8 cellular contexts compared by ENCODE assay signal in genomic region chr17:66191607-66192377, GRCh38. TPM values are rescaled to one million over a fixed set of nuclear protein-coding genes. Genes with fewer than 3 reads are reported as not detected.
DNase-seq lines count a peak whose midpoint lies in the region; ATAC-seq and TF ChIP-seq lines count a peak whose summit lies in the region.

TSS of gene CEP112 (minus strand) at chr17:66192133.

- DNase-seq in NCI-H2081 (lab: John Stamatoyannopoulos, UW) (peak; percentile 84), UCSD-AML1 (lab: John Stamatoyannopoulos, UW; ENCODE audit: unreplicated experiment) (peak; percentile 72), MCF 10A (ENCODE audit: unreplicated experiment) (peak; percentile 48)

- no peaks in the 10 kb centered on the region for H3K9me3 Mint-ChIP-seq in MCF 10A (ENCODE audit: unreplicated experiment)

- H3K9me3 ChIP-seq in ES-I3 (ENCODE audit: control insufficient read depth, insufficient read depth, low read length), result no peaks in the 10 kb centered on the region
- no peaks in the 10 kb centered on the region for H3K9me3 ChIP-seq in iPS-18a (ENCODE audit: control insufficient read depth, low read depth, low read length)
- no peaks in the 10 kb centered on the region for H3K9me3 ChIP-seq in skeletal muscle tissue (ENCODE audit: control insufficient read depth in 3 of 3, low read length in 3 of 3)

- no peaks in the 10 kb centered on the region for H3K36me3 Mint-ChIP-seq in MCF 10A (ENCODE audit: insufficient read depth, unreplicated experiment)

- peak within 1 kb of the TSS; percentile 94 for H3K9ac ChIP-seq in ES-I3 (ENCODE audit: low read depth, low read length)
- H3K9ac ChIP-seq in iPS-18a (ENCODE audit: low read length), result peak within 1 kb of the TSS; percentile 46
- H3K9ac ChIP-seq in skeletal muscle tissue (ENCODE audit: low read depth in 1 of 3, low read length in 3 of 3), result peak within 1 kb of the TSS; percentile 86 to 89 (median 89)

- POLR2A ChIA-PET in MCF 10A (lab: Yijun Ruan, JAX), result interaction anchor here (1.0 to 2.4 kb wide), 4 partner anchors 9 to 484 kb away, joined by 3 to 7 read pairs (median 4); no protein-coding TSS in a partner anchor

- TF ChIP-seq CTCF in MCF 10A (IDR thresholded peaks at IDR 0.05; ENCODE audit: unreplicated experiment), result no peak

- H3K4me3 ChIP-seq in iPS-18a (ENCODE audit: low read length), result peak within 1 kb of the TSS; percentile 59
- H3K4me3 ChIP-seq in skeletal muscle tissue (ENCODE audit: low read length in 3 of 3), result peak within 1 kb of the TSS; percentile 81 to 85 (median 85)

- peaks cover 5% of the 10 kb centered on the region for H3K4me1 Mint-ChIP-seq in MCF 10A (ENCODE audit: insufficient read depth, unreplicated experiment)

- H3K4me1 ChIP-seq in ES-I3 (ENCODE audit: insufficient read depth, low read length) (no peaks in the 10 kb centered on the region), iPS-18a (ENCODE audit: control insufficient read depth, low read depth, low read length) (peaks cover 13% of the 10 kb centered on the region), skeletal muscle tissue (ENCODE audit: control insufficient read depth in 3 of 3, insufficient read depth in 3 of 3, low read length in 3 of 3) (peaks cover 3 to 9% (median 5%) of the 10 kb centered on the region in 3 donors)

- no peaks in the 10 kb centered on the region for H3K27me3 Mint-ChIP-seq in MCF 10A (ENCODE audit: insufficient read depth, unreplicated experiment)

- ATAC-seq in HG02840 (IDR thresholded peaks at IDR 0.05; ENCODE audit: low FRiP score, unreplicated experiment) (peak; percentile 54), GM18517 (IDR thresholded peaks at IDR 0.05; ENCODE audit: unreplicated experiment) (no peak)

- H3K27ac ChIP-seq in iPS-18a (ENCODE audit: low read length), result peak within 1 kb of the TSS; percentile 19
- H3K27ac ChIP-seq in skeletal muscle tissue (ENCODE audit: low read depth, low read length), result peak within 1 kb of the TSS; percentile 83

- CTCF ChIA-PET in MCF 10A (lab: Yijun Ruan, JAX), result interaction anchor here (0.6 to 2.2 kb wide), 4 partner anchors 9 to 635 kb away, joined by 3 to 13 read pairs (median 3); no protein-coding TSS in a partner anchor

- H3K36me3 ChIP-seq in ES-I3 (ENCODE audit: insufficient read depth, low read length) (no peaks in the 10 kb centered on the region), iPS-18a (ENCODE audit: control insufficient read depth, low read depth, low read length) (no peaks in the 10 kb centered on the region), skeletal muscle tissue (ENCODE audit: control insufficient read depth in 3 of 3, insufficient read depth in 3 of 3, low read length in 3 of 3) (no peaks in the 10 kb centered on the region)

- BruUV-seq in MCF 10A (replicated peaks; lab: Mats Ljungman, UMichigan), result TSS peak; percentile 54

- peaks cover 8% of the 10 kb centered on the region for H3K27me3 ChIP-seq in iPS-18a (ENCODE audit: control insufficient read depth, insufficient read depth, low read length)
- H3K27me3 ChIP-seq in skeletal muscle tissue (ENCODE audit: control insufficient read depth in 3 of 3, insufficient read depth in 3 of 3, low read length in 3 of 3), result no peaks in the 10 kb centered on the region

- peak within 1 kb of the TSS; percentile 74 for H3K4me3 Mint-ChIP-seq in MCF 10A (ENCODE audit: unreplicated experiment)

- intact Hi-C loops in MCF 10A (cut with micrococcal nuclease), result no loop called here

- peak within 1 kb of the TSS; percentile 47 for H3K27ac Mint-ChIP-seq in MCF 10A (ENCODE audit: low read depth, unreplicated experiment)

RNA-seq across cellular contexts. Expression of gene CEP112, which starts in this region (rescaled TPM):
- total RNA-seq in MCF 10A (2022) (8.1 and 12.5 TPM in 2 replicates), skeletal muscle tissue (16.2 TPM)
